Comparison of ENCODE assay signal across 9 cellular contexts in the genomic region with DNA sequence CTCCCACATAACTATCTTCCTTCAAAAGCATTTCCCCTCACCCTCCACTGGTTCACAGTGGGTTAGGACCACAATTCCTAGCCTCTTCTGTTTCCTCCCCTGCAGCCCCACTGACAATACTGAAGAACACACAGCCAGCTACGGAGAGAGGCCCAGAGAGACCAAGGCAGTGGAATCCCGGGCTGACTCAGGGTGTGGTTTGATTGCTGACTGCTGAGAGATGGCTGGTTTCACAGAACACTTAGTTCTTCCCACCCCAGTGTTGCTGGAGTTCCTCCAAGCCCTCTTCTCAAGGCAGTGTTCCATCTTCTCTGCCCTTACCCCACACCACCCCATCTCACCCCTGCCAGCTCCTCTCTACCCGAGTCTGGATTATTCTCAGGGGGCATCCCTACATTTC. TPM values are rescaled to one million over a fixed set of nuclear protein-coding genes. Genes with fewer than 3 reads are reported as not detected.
A peak's percentile ranks its signal among the peaks of the same experiment; 100 is the strongest.
DNase-seq lines count a peak whose midpoint lies in the region; ATAC-seq and TF ChIP-seq lines count a peak whose summit lies in the region.
"Had no signal": no experiment of that assay in that cellular context is flagged by ENCODE, and none has a peak within 500 bp of the region (broad histone marks: within the 10 kb centered on the region; RNA-seq: fewer than 3 reads in every experiment).

No MANE protein-coding gene starts in this region.

- intact Hi-C loops in ascending aorta (cut with DNase I): loop anchor here (5.0 kb wide), 1 partner anchor 33 kb away; no protein-coding TSS in a partner anchor
- intact Hi-C loops in Caco-2 (cut with micrococcal nuclease; ENCODE audit: unreplicated experiment): no loop called here
- intact Hi-C loops in Calu3 (cut with micrococcal nuclease; ENCODE audit: unreplicated experiment): no loop called here

- H3K27ac ChIP-seq in ascending aorta: peak overlapping the region; percentile 79 to 90

- H3K9me3 ChIP-seq in ascending aorta (no peaks in the 10 kb centered on the region), Caco-2 (no peaks in the 10 kb centered on the region)

- H3K27ac Mint-ChIP-seq in HFFc6: peak overlapping the region; percentile 96
- peak overlapping the region; percentile 42 to 69 for H3K27ac Mint-ChIP-seq in stimulated activated naive CD8-positive, alpha-beta T cell treated with anti-CD3 and anti-CD28 coated beads, Interleukin-15, amount 100 ng/mL, for 72 hours
- H3K27ac Mint-ChIP-seq in Caco-2 (ENCODE audit: unreplicated experiment): no peak overlapping the region
- no peak overlapping the region for H3K27ac Mint-ChIP-seq in Calu3 (ENCODE audit: unreplicated experiment)

- BruUV-seq in Caco-2 (replicated peaks; lab: Mats Ljungman, UMichigan) (no TSS peak), Calu3 (replicated peaks; lab: Mats Ljungman, UMichigan) (no TSS peak)

- peak; percentile 53 for ATAC-seq in stimulated activated naive CD8-positive, alpha-beta T cell treated with anti-CD3 and anti-CD28 coated beads, Interleukin-15, amount 100 ng/mL, for 72 hours

- H3K4me3 Mint-ChIP-seq in HFFc6: peak overlapping the region; percentile 86
- no peak overlapping the region for H3K4me3 Mint-ChIP-seq in stimulated activated naive CD8-positive, alpha-beta T cell treated with anti-CD3 and anti-CD28 coated beads, Interleukin-15, amount 100 ng/mL, for 72 hours
- no peak overlapping the region for H3K4me3 Mint-ChIP-seq in Caco-2 (ENCODE audit: unreplicated experiment)
- H3K4me3 Mint-ChIP-seq in Calu3 (ENCODE audit: low read depth, unreplicated experiment): no peak overlapping the region

- CTCF ChIA-PET in Caco-2 (lab: Charles Lee) (no interaction called here), Calu3 (lab: Charles Lee) (no interaction called here)

- POLR2A ChIA-PET in Caco-2 (lab: Charles Lee): no interaction called here

- H3K27me3 Mint-ChIP-seq in HFFc6 (ENCODE audit: insufficient read depth): no peaks in the 10 kb centered on the region; the same call in none of the 2 replicates
- H3K27me3 Mint-ChIP-seq in stimulated activated naive CD8-positive, alpha-beta T cell treated with anti-CD3 and anti-CD28 coated beads, Interleukin-15, amount 100 ng/mL, for 72 hours: no peaks in the 10 kb centered on the region
- H3K27me3 Mint-ChIP-seq in Caco-2 (ENCODE audit: insufficient read depth, unreplicated experiment): no peaks in the 10 kb centered on the region
- H3K27me3 Mint-ChIP-seq in Calu3 (ENCODE audit: unreplicated experiment): no peaks in the 10 kb centered on the region

- no peak overlapping the region for H3K4me3 ChIP-seq in ascending aorta
- no peak overlapping the region for H3K4me3 ChIP-seq in Caco-2 (ENCODE audit: low read depth, low read length)

- H3K36me3 ChIP-seq in ascending aorta (no peaks in the 10 kb centered on the region), Caco-2 (ENCODE audit: control insufficient read depth, insufficient read depth, low read length) (0 out of 2 replicates have a peak, but pooled peaks cover 2% of the 10 kb centered on the region)

- H3K4me1 Mint-ChIP-seq in HFFc6 (ENCODE audit: low read depth) (peaks cover 57% of the 10 kb centered on the region), Caco-2 (ENCODE audit: low read depth, unreplicated experiment) (peaks cover 13% of the 10 kb centered on the region), Calu3 (ENCODE audit: low read depth, unreplicated experiment) (no peaks in the 10 kb centered on the region)
- peaks cover 19% of the 10 kb centered on the region for H3K4me1 Mint-ChIP-seq in stimulated activated naive CD8-positive, alpha-beta T cell treated with anti-CD3 and anti-CD28 coated beads, Interleukin-15, amount 100 ng/mL, for 72 hours

- TF ChIP-seq CTCF in HFFc6 (IDR thresholded peaks at IDR 0.05) (no peak), ascending aorta (IDR thresholded peaks at IDR 0.05) (no peak), Caco-2 (IDR thresholded peaks at IDR 0.05; ENCODE audit: insufficient read depth in 1 of 2, low read depth in 1 of 2, low read length in 1 of 2, severe bottlenecking in 1 of 2, unreplicated experiment in 1 of 2) (no peak), Calu3 (IDR thresholded peaks at IDR 0.05; ENCODE audit: unreplicated experiment) (no peak)

- DNase-seq in HFFc6: peak; percentile 66
- peak; percentile 50 to 88 for DNase-seq in ascending aorta (ENCODE audit: low spot score in 2 of 2)
- peak; percentile 75 for DNase-seq in hepatic stellate cell (ENCODE audit: low spot score)
- no peak for DNase-seq in stimulated activated naive CD8-positive, alpha-beta T cell treated with anti-CD3 and anti-CD28 coated beads, Interleukin-15, amount 100 ng/mL, for 72 hours
- no peak for DNase-seq in germinal center (ENCODE audit: low spot score)
- DNase-seq in Caco-2: no peak
- DNase-seq in NCI-H187 treated with DMSO at 0.1 percent for 48 hours (lab: John Stamatoyannopoulos, UW): no peak
- DNase-seq in Calu3: no peak
- DNase-seq: stimulated activated CD4-positive, alpha-beta T cell treated with anti-CD3 and anti-CD28 coated beads, Interleukin-4, amount 100 ng/mL, for 1 hour had no signal

- no peaks in the 10 kb centered on the region for H3K9me3 Mint-ChIP-seq in HFFc6
- H3K9me3 Mint-ChIP-seq in stimulated activated naive CD8-positive, alpha-beta T cell treated with anti-CD3 and anti-CD28 coated beads, Interleukin-15, amount 100 ng/mL, for 72 hours: no peaks in the 10 kb centered on the region
- H3K9me3 Mint-ChIP-seq in Caco-2 (ENCODE audit: unreplicated experiment): no peaks in the 10 kb centered on the region
- no peaks in the 10 kb centered on the region for H3K9me3 Mint-ChIP-seq in Calu3 (ENCODE audit: low read depth, unreplicated experiment)

- H3K36me3 Mint-ChIP-seq in HFFc6 (ENCODE audit: low read depth) (peaks cover 5% of the 10 kb centered on the region; the same call in 1 of the 2 replicates), Caco-2 (ENCODE audit: insufficient read depth, unreplicated experiment) (peaks cover 4% of the 10 kb centered on the region), Calu3 (ENCODE audit: insufficient read depth, unreplicated experiment) (peaks cover 7% of the 10 kb centered on the region)

- H3K4me1 ChIP-seq in ascending aorta: peaks cover 19 to 52% of the 10 kb centered on the region in 2 donors
- no peaks in the 10 kb centered on the region; the same call in 1 of the 2 replicates for H3K4me1 ChIP-seq in Caco-2

- H3K27me3 ChIP-seq in ascending aorta: no peaks in the 10 kb centered on the region
- no peaks in the 10 kb centered on the region for H3K27me3 ChIP-seq in Caco-2 (replicated peaks; ENCODE audit: control insufficient read depth, insufficient read depth, low read length)

RNA-seq across cellular contexts. Expression of gene ZFP36L2, which starts 43.3 kb away (rescaled TPM):
- total RNA-seq in HFFc6 (2021; fragmentation: NEBNext Ultra II Directional; extraction: Animal tissue kit (Norgen Biotek cat#: 25700)): 10 to 100 TPM; 66.6 to 94.5 (median 81.5) TPM
- total RNA-seq in ascending aorta (148 TPM), Caco-2 (2022) (225 and 237 TPM in 2 replicates), Calu3 (2022) (90.7 and 120 TPM in 2 replicates)

Comparison
In these comparisons a context has a peak if more than half of its experiments do, and no peak if none do; other contexts are left out.
1. DNase-seq: peak in HFFc6 (single experiment), ascending aorta (2 of 2) and hepatic stellate cell (single experiment); none in stimulated activated naive CD8-positive, alpha-beta T cell treated with anti-CD3 and anti-CD28 coated beads, Interleukin-15, amount 100 ng/mL, for 72 hours (0 of 2), germinal center (single experiment), Caco-2 (0 of 2), NCI-H187 treated with DMSO at 0.1 percent for 48 hours (single experiment) and Calu3 (single experiment).
2. H3K27ac Mint-ChIP-seq: peak in HFFc6 (single experiment) and stimulated activated naive CD8-positive, alpha-beta T cell treated with anti-CD3 and anti-CD28 coated beads, Interleukin-15, amount 100 ng/mL, for 72 hours (2 of 2); none in Caco-2 (single experiment) and Calu3 (single experiment).